ENCODE assay signal across 8 cellular contexts in genomic region chr12:92208613-92209121, GRCh38.
DNase-seq lines count a peak whose midpoint lies in the region; ATAC-seq, FAIRE-seq and TF ChIP-seq lines count a peak whose summit lies in the region.

No MANE protein-coding gene starts in this region.

- WGBS in right cardiac atrium = 45% methylated on average over 6 of the region's 6 CpGs

- no peak overlapping the region for H3K4me3 ChIP-seq in HUES6 (ENCODE audit: low read depth, low read length)
- H3K4me3 ChIP-seq in right cardiac atrium (ENCODE audit: low read length) = no peak overlapping the region
- no peak overlapping the region for H3K4me3 ChIP-seq in MG63

- peak overlapping the region; percentile 17 for H3K9ac ChIP-seq in HUES6 (ENCODE audit: low read length)

- DNase-seq in GM12891 (ENCODE audit: insufficient read length, low spot score) (no peak), right cardiac atrium (no peak), DMS114 treated with DMSO at 0.1 percent for 48 hours (lab: John Stamatoyannopoulos, UW; ENCODE audit: unreplicated experiment) (no peak), MG63 (no peak), DMS 273 treated with DMSO at 0.1 percent for 48 hours (lab: John Stamatoyannopoulos, UW) (no peak)
- DNase-seq in activated CD8-positive, alpha-beta memory T cell treated with anti-CD3 and anti-CD28 coated beads, Interleukin-2, amount 50 U/mL, for 24 hours (ENCODE audit: extremely low read depth) = peak; percentile 7

- ATAC-seq in GM21526 (IDR thresholded peaks at IDR 0.05; ENCODE audit: low FRiP score, unreplicated experiment) = peak; percentile 78
- ATAC-seq in right cardiac atrium = peak; percentile 82 to 95

- TF ChIP-seq POLR2A in GM12891 (IDR thresholded peaks at IDR 0.05; ENCODE audit: low read depth, low read length) = no peak

- no peak overlapping the region; the same call in 1 of the 2 replicates for H3K27ac ChIP-seq in HUES6 (ENCODE audit: low read depth, low read length)
- no peak overlapping the region for H3K27ac ChIP-seq in right cardiac atrium (ENCODE audit: low read length)

- H3K27me3 ChIP-seq in HUES6 (ENCODE audit: control insufficient read depth, insufficient read depth, low read length) (no peaks in the 10 kb centered on the region), right cardiac atrium (ENCODE audit: control insufficient read depth, insufficient read depth) (no peaks in the 10 kb centered on the region), MG63 (no peaks in the 10 kb centered on the region)

- H3K36me3 ChIP-seq in HUES6 (ENCODE audit: control insufficient read depth, insufficient read depth, low read length) = no peaks in the 10 kb centered on the region
- H3K36me3 ChIP-seq in MG63 = no peaks in the 10 kb centered on the region

- H3K9me3 ChIP-seq in HUES6 (ENCODE audit: control insufficient read depth, insufficient read depth, low read depth, low read length) = 0 out of 2 replicates have a peak, but pooled peaks cover 4% of the 10 kb centered on the region
- no peaks in the 10 kb centered on the region for H3K9me3 ChIP-seq in right cardiac atrium (ENCODE audit: control insufficient read depth, low read length)
- no peaks in the 10 kb centered on the region for H3K9me3 ChIP-seq in MG63

- intact Hi-C loops in right cardiac atrium (cut with DNase I) = no loop called here

- H3K4me1 ChIP-seq in HUES6 (ENCODE audit: control insufficient read depth, insufficient read depth, low read length) (peaks cover 7% of the 10 kb centered on the region; the same call in 1 of the 2 replicates), right cardiac atrium (ENCODE audit: control insufficient read depth, insufficient read depth, low read length) (no peaks in the 10 kb centered on the region)

- FAIRE-seq in GM12891 (lab: Jason Lieb, UNC) = peak; percentile 75

TF ChIP-seq in GM12891, 5 proteins besides CTCF, POLR2A, EP300 and RAD21:
- TF ChIP-seq SPI1 (IDR thresholded peaks at IDR 0.05; ENCODE audit: low read depth, low read length) (no peak), PAX5 (IDR thresholded peaks at IDR 0.05; ENCODE audit: insufficient read depth, low read length, severe bottlenecking) (no peak), TAF1 (IDR thresholded peaks at IDR 0.05; ENCODE audit: low read depth, low read length) (no peak), POLR2AphosphoS5 (IDR thresholded peaks at IDR 0.05; ENCODE audit: low read depth, low read length) (no peak), POU2F2 (IDR thresholded peaks at IDR 0.05; ENCODE audit: low read depth, low read length) (no peak)
